Comparison of ENCODE assay signal across 35 cellular contexts in genomic region chr10:69951658-69952057, GRCh38.
"Had no signal": no experiment of that assay in that cellular context is flagged by ENCODE, and none has a peak within 500 bp of the region (broad histone marks: within the 10 kb centered on the region; RNA-seq: fewer than 3 reads in every experiment).

No MANE protein-coding gene starts in this region.

- H3K27ac Mint-ChIP-seq: activated CD4-positive, alpha-beta memory T cell treated with anti-CD3 and anti-CD28 coated beads for 36 hours; activated CD4-positive, alpha-beta T cell treated with anti-CD3 and anti-CD28 coated beads, Interleukin-2, amount 10 ng/mL, durations not matched to agents 24 days and 14 days; activated naive CD4-positive, alpha-beta T cell treated with anti-CD3 and anti-CD28 coated beads for 36 hours; activated naive CD8-positive, alpha-beta T cell treated with anti-CD3 and anti-CD28 coated beads for 36 hours; activated T-helper 1 cell treated with anti-CD3 and anti-CD28 coated beads, Interleukin-12 subunit alpha, Interleukin-12 subunit beta, Interleukin-2, Interleukin-4 antibody, amounts not matched to agents 30 ng/mL and 10 ng/mL and 1 ng/mL, durations not matched to agents 14 hours and 24 hours and 36 hours had no signal

- H3K9me3 ChIP-seq: adrenal gland, body of pancreas, esophagus squamous epithelium, ovary, prostate gland, sigmoid colon, suprapubic skin, tibial artery had no signal

- H3K4me2 ChIP-seq: hepatocyte had no signal

- H3K27me3 ChIP-seq: adrenal gland, body of pancreas, esophagus squamous epithelium, hepatocyte, ovary, sigmoid colon, suprapubic skin, tibial artery had no signal

- H3K36me3 ChIP-seq: adrenal gland, esophagus squamous epithelium, ovary, prostate gland, sigmoid colon, suprapubic skin, WERI-Rb-1 had no signal

- H3K4me3 Mint-ChIP-seq: activated CD4-positive, alpha-beta memory T cell treated with anti-CD3 and anti-CD28 coated beads for 36 hours; activated CD4-positive, alpha-beta T cell treated with anti-CD3 and anti-CD28 coated beads, Interleukin-2, amount 10 ng/mL, durations not matched to agents 24 days and 14 days; activated naive CD4-positive, alpha-beta T cell treated with anti-CD3 and anti-CD28 coated beads for 36 hours; activated naive CD8-positive, alpha-beta T cell treated with anti-CD3 and anti-CD28 coated beads for 36 hours; activated T-helper 1 cell treated with anti-CD3 and anti-CD28 coated beads, Interleukin-12 subunit alpha, Interleukin-12 subunit beta, Interleukin-2, Interleukin-4 antibody, amounts not matched to agents 30 ng/mL and 10 ng/mL and 1 ng/mL, durations not matched to agents 14 hours and 24 hours and 36 hours; nephron had no signal

- H3K79me2 ChIP-seq: hepatocyte had no signal

- H3K4me3 ChIP-seq: adrenal gland, body of pancreas, esophagus squamous epithelium, hepatocyte, ovary, prostate gland, sigmoid colon, suprapubic skin, tibial artery had no signal

- H3K4me1 Mint-ChIP-seq: activated CD4-positive, alpha-beta T cell treated with anti-CD3 and anti-CD28 coated beads, Interleukin-2, amount 10 ng/mL, durations not matched to agents 24 days and 14 days; activated naive CD8-positive, alpha-beta T cell treated with anti-CD3 and anti-CD28 coated beads for 36 hours had no signal

- H3K27ac ChIP-seq: adrenal gland, body of pancreas, epithelial cell of prostate, esophagus squamous epithelium, ovary, prostate gland, sigmoid colon, suprapubic skin, tibial artery, WERI-Rb-1 had no signal

- H3K27me3 Mint-ChIP-seq: activated CD4-positive, alpha-beta T cell treated with anti-CD3 and anti-CD28 coated beads, Interleukin-2, amount 10 ng/mL, durations not matched to agents 24 days and 14 days; activated naive CD8-positive, alpha-beta T cell treated with anti-CD3 and anti-CD28 coated beads for 36 hours had no signal

- H3K36me3 Mint-ChIP-seq: activated CD4-positive, alpha-beta memory T cell treated with anti-CD3 and anti-CD28 coated beads for 36 hours; activated naive CD8-positive, alpha-beta T cell treated with anti-CD3 and anti-CD28 coated beads for 36 hours had no signal

- H3K4me1 ChIP-seq: adrenal gland, body of pancreas, prostate gland, sigmoid colon, tibial artery had no signal

- DNase-seq: activated CD4-positive, alpha-beta memory T cell treated with anti-CD3 and anti-CD28 coated beads for 36 hours; activated CD4-positive, alpha-beta T cell treated with anti-CD3 and anti-CD28 coated beads, Interleukin-2, amount 10 ng/mL, durations not matched to agents 24 days and 14 days; activated CD4-positive, CD25-positive, alpha-beta regulatory T cell treated with anti-CD3 and anti-CD28 coated beads, Interleukin-2, amount 50 U/mL, for 72 hours; activated CD8-positive, alpha-beta memory T cell treated with anti-CD3 and anti-CD28 coated beads, Interleukin-2, amount 50 U/mL, for 4 hours; activated effector memory CD4-positive, alpha-beta T cell treated with anti-CD3 and anti-CD28 coated beads, Interleukin-2, amount 50 U/mL, for 16 hours; activated naive CD4-positive, alpha-beta T cell treated with anti-CD3 and anti-CD28 coated beads for 36 hours; activated naive CD8-positive, alpha-beta T cell treated with anti-CD3 and anti-CD28 coated beads for 36 hours; activated T-cell treated with anti-CD3 and anti-CD28 coated beads, Interleukin-2, amount 50 U/mL, for 1 hour; adrenal gland; aorta; body of pancreas; dermis blood vessel endothelial cell; effector CD4-positive, alpha-beta T cell; esophagus squamous epithelium; foreskin melanocyte; glutamatergic neuron; islet precursor cell; left ventricle myocardium superior; ovary; retina; small intestine; stimulated activated CD4-positive, alpha-beta T cell treated with anti-CD3 and anti-CD28 coated beads, Interleukin-1b, Interleukin-23, amount 100 ng/mL, for 48 hours; stimulated activated CD4-positive, alpha-beta T cell treated with anti-CD3 and anti-CD28 coated beads, Interleukin-4, amount 100 ng/mL, for 4 hours; stimulated activated CD8-positive, alpha-beta memory T cell treated with anti-CD3 and anti-CD28 coated beads, Interleukin-4, amount 100 ng/mL, for 48 hours; stimulated activated naive CD4-positive, alpha-beta T cell; T1000; WERI-Rb-1 had no signal

- H3K9me3 Mint-ChIP-seq: activated CD4-positive, alpha-beta memory T cell treated with anti-CD3 and anti-CD28 coated beads for 36 hours; activated CD4-positive, alpha-beta T cell treated with anti-CD3 and anti-CD28 coated beads, Interleukin-2, amount 10 ng/mL, durations not matched to agents 24 days and 14 days; activated naive CD4-positive, alpha-beta T cell treated with anti-CD3 and anti-CD28 coated beads for 36 hours; activated naive CD8-positive, alpha-beta T cell treated with anti-CD3 and anti-CD28 coated beads for 36 hours; activated T-helper 1 cell treated with anti-CD3 and anti-CD28 coated beads, Interleukin-12 subunit alpha, Interleukin-12 subunit beta, Interleukin-2, Interleukin-4 antibody, amounts not matched to agents 30 ng/mL and 10 ng/mL and 1 ng/mL, durations not matched to agents 14 hours and 24 hours and 36 hours; nephron had no signal

- ATAC-seq: body of pancreas, left ventricle myocardium superior had no signal
